Comparison of ENCODE assay signal across 8 cellular contexts in the genomic region with DNA sequence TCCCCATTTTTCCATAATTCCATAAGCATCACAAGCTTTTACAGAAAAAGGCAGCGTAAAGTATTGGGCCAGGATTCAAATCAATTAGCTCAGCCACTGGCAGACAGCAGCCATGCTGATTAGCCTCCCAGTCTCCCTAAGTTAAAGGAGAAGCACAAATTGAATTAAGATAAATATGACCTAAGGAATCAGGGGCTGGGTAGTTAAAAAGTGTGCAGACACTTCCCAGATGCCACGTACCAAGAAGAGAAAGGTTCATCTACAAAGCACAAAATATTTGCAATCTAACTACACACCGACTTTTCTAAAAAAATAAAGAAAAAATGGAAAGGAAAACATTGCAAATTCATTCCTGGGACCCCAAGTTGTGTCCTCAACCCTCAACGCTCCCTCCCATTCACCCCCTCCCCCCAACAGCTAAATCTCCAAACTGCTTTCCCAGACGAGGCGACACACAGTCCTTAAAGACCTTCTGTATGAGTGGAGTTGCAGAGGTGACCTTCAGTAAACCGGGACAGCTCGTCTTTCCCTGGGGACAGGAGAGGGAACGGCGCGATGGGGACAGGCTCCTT.
DNase-seq lines count a peak whose midpoint lies in the region; ATAC-seq and TF ChIP-seq lines count a peak whose summit lies in the region.

No MANE protein-coding gene starts in this region.

- peak overlapping the region; percentile 84 for H2AFZ ChIP-seq in MM.1S (ENCODE audit: low read length)

- peak overlapping the region; percentile 85 for H3K4me2 ChIP-seq in MM.1S (ENCODE audit: low read depth, low read length)

- ATAC-seq in GM21360 (IDR thresholded peaks at IDR 0.05; ENCODE audit: unreplicated experiment) (no peak), GM19467 (IDR thresholded peaks at IDR 0.05; ENCODE audit: unreplicated experiment) (no peak), GM18858 (IDR thresholded peaks at IDR 0.05; ENCODE audit: unreplicated experiment) (no peak)

- peak; percentile 28 for DNase-seq in D341Med (ENCODE audit: low spot score)
- DNase-seq in MM.1S: no peak
- peak in 1 of 61 donors; percentile 16 for DNase-seq in caudate nucleus (lab: John Stamatoyannopoulos, UW)
- no peak for DNase-seq in Ammon's horn (ENCODE audit: low spot score)

- peak overlapping the region; percentile 75 for H3K9ac ChIP-seq in MM.1S (ENCODE audit: low read length)
- peak overlapping the region; percentile 85 to 93 for H3K9ac ChIP-seq in mucosa of rectum (ENCODE audit: low read depth in 1 of 2, low read length in 2 of 2)

- H3F3A ChIP-seq in MM.1S (ENCODE audit: insufficient read depth, low read length): no peaks in the 10 kb centered on the region; the same call in none of the 2 replicates

- H3K36me3 ChIP-seq in MM.1S (replicated peaks; ENCODE audit: insufficient read depth, low read length) (no peaks in the 10 kb centered on the region; the same call in 1 of the 2 replicates), mucosa of rectum (ENCODE audit: control insufficient read depth in 2 of 2, insufficient read depth in 2 of 2, low read length in 2 of 2) (peaks cover 3 to 9% of the 10 kb centered on the region in 2 donors)

- H3K79me2 ChIP-seq in MM.1S (ENCODE audit: low read length): peaks cover 54% of the 10 kb centered on the region

- no peak for TF ChIP-seq CTCF in MM.1S (IDR thresholded peaks at IDR 0.05; ENCODE audit: low read length)

- no peaks in the 10 kb centered on the region for H3K4me1 ChIP-seq in MM.1S (ENCODE audit: low read length)
- H3K4me1 ChIP-seq in mucosa of rectum (ENCODE audit: control insufficient read depth in 2 of 2, insufficient read depth in 2 of 2, low read length in 2 of 2): peaks cover 2 to 7% of the 10 kb centered on the region in 2 donors

- H3K9me2 ChIP-seq in MM.1S (replicated peaks; ENCODE audit: insufficient read depth, low read length): no peaks in the 10 kb centered on the region

- H3K9me3 ChIP-seq in MM.1S (replicated peaks; ENCODE audit: insufficient read depth, low read length) (no peaks in the 10 kb centered on the region), mucosa of rectum (ENCODE audit: control insufficient read depth in 2 of 2, low read length in 2 of 2) (no peaks in the 10 kb centered on the region)

- H3K4me3 ChIP-seq in MM.1S (ENCODE audit: low read length) (peak overlapping the region; percentile 96), mucosa of rectum (ENCODE audit: low read length in 2 of 2) (peak overlapping the region; percentile 75 to 96)

- H3K27me3 ChIP-seq in MM.1S (replicated peaks; ENCODE audit: insufficient read depth, low read length): no peaks in the 10 kb centered on the region
- no peaks in the 10 kb centered on the region for H3K27me3 ChIP-seq in mucosa of rectum (ENCODE audit: control insufficient read depth in 2 of 2, insufficient read depth in 2 of 2, low read length in 2 of 2)

- peaks cover 12% of the 10 kb centered on the region for H4K20me1 ChIP-seq in MM.1S (ENCODE audit: insufficient read depth, low read length)

- H3K27ac ChIP-seq in MM.1S (ENCODE audit: low read length): peak overlapping the region; percentile 58; the same call in 1 of the 2 replicates
- peak overlapping the region; percentile 62 for H3K27ac ChIP-seq in caudate nucleus (ENCODE audit: low read depth, low read length)
- peak overlapping the region; percentile 91 to 95 for H3K27ac ChIP-seq in mucosa of rectum (ENCODE audit: low read depth in 2 of 2, low read length in 2 of 2)
